ENCODE assay signal across 22 cellular contexts in the genomic region with DNA sequence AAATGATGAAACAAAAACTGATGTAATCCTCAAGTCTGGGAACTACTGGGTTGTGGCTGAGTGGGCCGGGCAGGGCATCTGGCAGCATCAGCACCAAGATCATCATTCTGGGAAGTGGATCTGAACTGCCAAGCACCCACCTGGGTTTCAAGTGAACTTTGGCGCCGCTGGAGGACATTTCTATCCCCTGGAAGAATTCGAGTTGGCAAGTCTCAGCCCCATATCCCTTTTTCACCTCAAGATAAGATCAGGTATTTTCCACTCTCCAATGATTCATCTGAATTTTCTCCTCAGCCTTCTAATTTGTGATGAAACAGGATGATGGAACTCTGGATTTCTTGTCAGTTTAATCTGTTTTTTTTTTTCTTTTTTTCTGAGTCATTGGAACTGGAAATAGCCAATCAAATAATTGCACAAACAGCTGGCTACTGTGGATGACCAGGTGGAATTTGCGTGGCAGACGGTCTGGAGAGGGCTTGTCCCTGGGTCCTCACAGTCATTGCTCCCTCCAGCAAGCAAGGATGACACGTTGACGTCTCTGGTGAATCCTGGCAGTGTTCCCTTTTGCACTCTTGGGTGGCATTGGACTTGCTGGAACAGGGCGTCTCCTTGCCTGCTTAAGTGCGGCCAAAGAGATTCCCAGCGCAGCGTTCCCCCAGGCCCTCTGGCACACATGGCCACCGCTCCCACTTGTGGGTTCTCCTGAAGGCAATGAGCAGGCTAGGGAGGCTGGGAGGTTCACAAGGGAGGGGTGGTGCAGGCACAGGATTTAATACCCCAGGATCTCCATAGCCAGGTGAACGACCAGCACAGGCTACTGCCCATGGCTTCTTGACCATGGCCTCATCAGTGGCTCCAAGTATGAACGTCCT.
DNase-seq lines count a peak whose midpoint lies in the region; ATAC-seq and TF ChIP-seq lines count a peak whose summit lies in the region.
"Had no signal": no experiment of that assay in that cellular context is flagged by ENCODE, and none has a peak within 500 bp of the region (broad histone marks: within the 10 kb centered on the region; RNA-seq: fewer than 3 reads in every experiment).

No MANE protein-coding gene starts in this region.

- 0 out of 2 replicates have a peak overlapping the region, but pooled peaks have one; percentile 19 for H2AK5ac ChIP-seq in IMR-90 (ENCODE audit: low read depth, low read length)

- H3K27ac Mint-ChIP-seq in Caco-2 (ENCODE audit: unreplicated experiment) (peak overlapping the region; percentile 48), nephron progenitor cell (peak overlapping the region; percentile 17)
- no peak overlapping the region for H3K27ac Mint-ChIP-seq in activated naive CD4-positive, alpha-beta T cell treated with anti-CD3 and anti-CD28 coated beads, Interleukin-2, amount 10 ng/mL, durations not matched to agents 7 days and 5 days
- H3K27ac Mint-ChIP-seq in activated CD4-positive, alpha-beta memory T cell treated with anti-CD3 and anti-CD28 coated beads for 36 hours = no peak overlapping the region
- H3K27ac Mint-ChIP-seq: activated naive CD8-positive, alpha-beta T cell treated with anti-CD3 and anti-CD28 coated beads for 36 hours had no signal

- H3K27me3 Mint-ChIP-seq in Caco-2 (ENCODE audit: insufficient read depth, unreplicated experiment) = no peaks in the 10 kb centered on the region
- H3K27me3 Mint-ChIP-seq in nephron progenitor cell (ENCODE audit: low read depth, poor library complexity) = no peaks in the 10 kb centered on the region
- H3K27me3 Mint-ChIP-seq in activated naive CD4-positive, alpha-beta T cell treated with anti-CD3 and anti-CD28 coated beads, Interleukin-2, amount 10 ng/mL, durations not matched to agents 7 days and 5 days = no peaks in the 10 kb centered on the region
- no peaks in the 10 kb centered on the region for H3K27me3 Mint-ChIP-seq in activated CD4-positive, alpha-beta memory T cell treated with anti-CD3 and anti-CD28 coated beads for 36 hours
- H3K27me3 Mint-ChIP-seq: activated naive CD8-positive, alpha-beta T cell treated with anti-CD3 and anti-CD28 coated beads for 36 hours had no signal

- CTCF ChIA-PET in Caco-2 (lab: Charles Lee) = interaction anchor here (0.6 to 1.7 kb wide), 3 partner anchors 7 to 397 kb away, joined by 3 to 12 read pairs (median 6); no protein-coding TSS in a partner anchor
- CTCF ChIA-PET in IMR-90 (lab: Yijun Ruan, JAX) = no interaction called here
- CTCF ChIA-PET in activated naive CD4-positive, alpha-beta T cell treated with anti-CD3 and anti-CD28 coated beads, Interleukin-2, amount 10 ng/mL, durations not matched to agents 7 days and 5 days (lab: Charles Lee) = no interaction called here
- CTCF ChIA-PET in activated CD4-positive, alpha-beta memory T cell treated with anti-CD3 and anti-CD28 coated beads for 36 hours (lab: Charles Lee) = interaction anchor here (6.5 kb wide), 1 partner anchor 6 kb away, joined by 52 read pairs; no protein-coding TSS in a partner anchor

- no peak overlapping the region for H4K5ac ChIP-seq in IMR-90 (ENCODE audit: low read depth, low read length)

- no peak overlapping the region for H2AK9ac ChIP-seq in IMR-90 (replicated peaks; ENCODE audit: low read depth, low read length, poor library complexity)

- WGBS in IMR-90 (ENCODE audit: extremely low coverage in 2 of 2, insufficient read length in 1 of 2), 2 experiments = 72% methylated on average over 8 of the region's 15 CpGs; no CpG with 5 or more reads in 1 of the 2 experiments
- WGBS in esophagus, 2 donors = 54 to 63% methylated on average over 15 of the region's 15 CpGs

- H3K9me3 ChIP-seq in Caco-2 = no peaks in the 10 kb centered on the region
- H3K9me3 ChIP-seq in IMR-90 (ENCODE audit: control insufficient read depth, insufficient read depth, low read length) = no peaks in the 10 kb centered on the region
- H3K9me3 ChIP-seq in esophagus (ENCODE audit: control insufficient read depth in 2 of 2, insufficient read depth in 1 of 2, low read depth in 1 of 2, low read length in 1 of 2) = peaks cover 0 to 3% of the 10 kb centered on the region in 2 donors
- H3K9me3 ChIP-seq: breast epithelium, testis had no signal

- no peak overlapping the region for H4K8ac ChIP-seq in IMR-90 (ENCODE audit: low read depth in 2 of 2, low read length in 2 of 2)

- H3K4me3 ChIP-seq in Caco-2 (ENCODE audit: low read depth, low read length) = no peak overlapping the region
- H3K4me3 ChIP-seq in IMR-90 (ENCODE audit: insufficient read depth, low read depth, low read length) = no peak overlapping the region
- no peak overlapping the region for H3K4me3 ChIP-seq in esophagus (ENCODE audit: low read depth in 1 of 2, low read length in 2 of 2)
- H3K4me3 ChIP-seq: breast epithelium, dorsolateral prefrontal cortex, PC-9, testis had no signal

- in situ Hi-C loops in IMR-90 (cut with MboI; ENCODE audit: low sequenced_read_pairs) = loop anchor here (10.0 to 25.0 kb wide), 3 partner anchors 118 to 398 kb away; a partner anchor contains a TSS

- TF ChIP-seq RAD21 in IMR-90 (IDR thresholded peaks at IDR 0.05; ENCODE audit: low read length) = no peak

- H3K4me1 Mint-ChIP-seq in Caco-2 (ENCODE audit: low read depth, unreplicated experiment) = peaks cover 6% of the 10 kb centered on the region
- H3K4me1 Mint-ChIP-seq in nephron progenitor cell = peaks cover 3% of the 10 kb centered on the region
- H3K4me1 Mint-ChIP-seq in activated naive CD4-positive, alpha-beta T cell treated with anti-CD3 and anti-CD28 coated beads, Interleukin-2, amount 10 ng/mL, durations not matched to agents 7 days and 5 days = no peaks in the 10 kb centered on the region
- H3K4me1 Mint-ChIP-seq in activated CD4-positive, alpha-beta memory T cell treated with anti-CD3 and anti-CD28 coated beads for 36 hours (ENCODE audit: low read depth) = no peaks in the 10 kb centered on the region
- H3K4me1 Mint-ChIP-seq: activated naive CD8-positive, alpha-beta T cell treated with anti-CD3 and anti-CD28 coated beads for 36 hours had no signal

- no peak for TF ChIP-seq POLR2A in IMR-90 (IDR thresholded peaks at IDR 0.05; ENCODE audit: low read depth, low read length)

- H3K27ac ChIP-seq in IMR-90 (ENCODE audit: insufficient read depth, low read length) (no peak overlapping the region), esophagus (ENCODE audit: low read depth in 2 of 2, low read length in 1 of 2) (peak overlapping the region; percentile 62 to 75)
- H3K27ac ChIP-seq: dorsolateral prefrontal cortex, PC-9, testis had no signal

- no peaks in the 10 kb centered on the region for H3K27me3 ChIP-seq in Caco-2 (replicated peaks; ENCODE audit: control insufficient read depth, insufficient read depth, low read length)
- H3K27me3 ChIP-seq in IMR-90 (ENCODE audit: control insufficient read depth, insufficient read depth, low read length) = no peaks in the 10 kb centered on the region
- H3K27me3 ChIP-seq in esophagus (ENCODE audit: control insufficient read depth in 1 of 2, insufficient read depth in 2 of 2, low read length in 2 of 2) = no peaks in the 10 kb centered on the region
- H3K27me3 ChIP-seq: breast epithelium, dorsolateral prefrontal cortex, testis had no signal

- H3K79me1 ChIP-seq in IMR-90 (ENCODE audit: low read depth in 1 of 2, low read length in 2 of 2) = peaks cover 5 to 8% of the 10 kb centered on the region in 2 experiments

- intact Hi-C loops in Caco-2 (cut with micrococcal nuclease; ENCODE audit: unreplicated experiment) = no loop called here
- intact Hi-C loops in IMR-90 (cut with micrococcal nuclease) = no loop called here
- intact Hi-C loops in activated CD4-positive, alpha-beta memory T cell treated with anti-CD3 and anti-CD28 coated beads for 36 hours (cut with micrococcal nuclease) = no loop called here

- H3K36me3 Mint-ChIP-seq in Caco-2 (ENCODE audit: insufficient read depth, unreplicated experiment) = peaks cover 31% of the 10 kb centered on the region
- H3K36me3 Mint-ChIP-seq in nephron progenitor cell (ENCODE audit: low read depth) = peaks cover 40% of the 10 kb centered on the region
- peaks cover 9% of the 10 kb centered on the region for H3K36me3 Mint-ChIP-seq in activated naive CD4-positive, alpha-beta T cell treated with anti-CD3 and anti-CD28 coated beads, Interleukin-2, amount 10 ng/mL, durations not matched to agents 7 days and 5 days
- H3K36me3 Mint-ChIP-seq in activated CD4-positive, alpha-beta memory T cell treated with anti-CD3 and anti-CD28 coated beads for 36 hours = peaks cover 7% of the 10 kb centered on the region

- H3K36me3 ChIP-seq in Caco-2 (ENCODE audit: control insufficient read depth, insufficient read depth, low read length) = peaks cover 8% of the 10 kb centered on the region
- H3K36me3 ChIP-seq in IMR-90 (ENCODE audit: control insufficient read depth, insufficient read depth, low read length) = peaks cover 27% of the 10 kb centered on the region
- H3K36me3 ChIP-seq in esophagus (ENCODE audit: control insufficient read depth in 2 of 2, insufficient read depth in 2 of 2, low read length in 1 of 2) = peaks cover 8 to 33% of the 10 kb centered on the region in 2 donors
- H3K36me3 ChIP-seq: breast epithelium had no signal

- no peak for ATAC-seq in IMR-90 (ENCODE audit: low read depth)
- no peak for ATAC-seq in HG03175 (IDR thresholded peaks at IDR 0.05; ENCODE audit: unreplicated experiment)
- no peak for ATAC-seq in HG03108 (IDR thresholded peaks at IDR 0.05; ENCODE audit: unreplicated experiment)
- ATAC-seq: left colon had no signal

- H3K9ac ChIP-seq in IMR-90 (ENCODE audit: low read depth, low read length) = no peak overlapping the region

- H3K14ac ChIP-seq in IMR-90 (replicated peaks; ENCODE audit: low read depth, low read length) = no peak overlapping the region

- dilution Hi-C loops in IMR-90 (cut with HindIII; ENCODE audit: low sequenced_read_pairs, unreplicated experiment) = no loop called here

- H3K4me1 ChIP-seq in Caco-2 (no peaks in the 10 kb centered on the region; the same call in 1 of the 2 replicates), IMR-90 (ENCODE audit: control insufficient read depth, insufficient read depth, low read length) (peaks cover 6% of the 10 kb centered on the region), esophagus (ENCODE audit: control insufficient read depth in 2 of 2, insufficient read depth in 2 of 2, low read length in 1 of 2) (peaks cover 6 to 7% of the 10 kb centered on the region in 2 donors)
- H3K4me1 ChIP-seq: breast epithelium, testis had no signal

- BruUV-seq in Caco-2 (replicated peaks; lab: Mats Ljungman, UMichigan) (no TSS peak), IMR-90 (replicated peaks; lab: Mats Ljungman, UMichigan) (no TSS peak)

- POLR2A ChIA-PET in Caco-2 (lab: Charles Lee) (interaction anchor here (0.6 kb wide), 1 partner anchor 408 kb away, joined by 3 read pairs; no protein-coding TSS in a partner anchor), IMR-90 (lab: Charles Lee; ENCODE audit: unreplicated experiment) (no interaction called here)
- POLR2A ChIA-PET in activated CD4-positive, alpha-beta memory T cell treated with anti-CD3 and anti-CD28 coated beads for 36 hours (lab: Charles Lee) = interaction anchor here (1.2 kb wide), 1 partner anchor 114 kb away, joined by 3 read pairs; no protein-coding TSS in a partner anchor

- H2BK120ac ChIP-seq in IMR-90 (ENCODE audit: low read depth, low read length) = no peak overlapping the region

- H3K23ac ChIP-seq in IMR-90 (ENCODE audit: low read depth, low read length) = no peak overlapping the region

- no peak overlapping the region for H3K56ac ChIP-seq in IMR-90 (ENCODE audit: extremely low read depth, insufficient read depth, low read length)

- no peak overlapping the region; the same call in 1 of the 2 replicates for H4K91ac ChIP-seq in IMR-90 (ENCODE audit: insufficient read depth, low read depth, low read length)

- no peaks in the 10 kb centered on the region for H4K20me1 ChIP-seq in IMR-90 (ENCODE audit: insufficient read depth, low read length)

- H3K4me2 ChIP-seq in IMR-90 (ENCODE audit: low read depth, low read length) = no peak overlapping the region
- H3K4me2 ChIP-seq: PC-9 had no signal

- peak overlapping the region; percentile 26; the same call in 1 of the 2 replicates for H3K4ac ChIP-seq in IMR-90 (ENCODE audit: low read depth, low read length)

- DNase-seq in Caco-2 = peak in 1 of 2 experiments; percentile 49
- peak; percentile 50 for DNase-seq in IMR-90
- DNase-seq in nephron progenitor cell = no peak
- no peak for DNase-seq in activated naive CD4-positive, alpha-beta T cell treated with anti-CD3 and anti-CD28 coated beads, Interleukin-2, amount 10 ng/mL, durations not matched to agents 7 days and 5 days
- no peak for DNase-seq in activated CD4-positive, alpha-beta memory T cell treated with anti-CD3 and anti-CD28 coated beads for 36 hours
- DNase-seq: activated CD4-positive, alpha-beta T cell treated with anti-CD3 and anti-CD28 coated beads for 48 hours; activated naive CD8-positive, alpha-beta T cell treated with anti-CD3 and anti-CD28 coated beads for 36 hours; dorsolateral prefrontal cortex; GF-D8; KBM-7; left colon; NCI-H1092; NCI-H2081; NCI-H526 treated with DMSO at 0.1 percent for 48 hours; nucleus accumbens; stimulated activated CD4-positive, alpha-beta T cell treated with anti-CD3 and anti-CD28 coated beads, Interleukin-2, amount 100 ng/mL, for 48 hours; testis had no signal

- no peak overlapping the region for H2BK15ac ChIP-seq in IMR-90 (ENCODE audit: low read depth, low read length)

- peak overlapping the region; percentile 26 for H2AFZ ChIP-seq in IMR-90 (replicated peaks; ENCODE audit: low read length, poor library complexity)
- H2AFZ ChIP-seq: PC-9 had no signal

- H3K4me3 Mint-ChIP-seq in Caco-2 (ENCODE audit: unreplicated experiment) (no peak overlapping the region), nephron progenitor cell (no peak overlapping the region)
- no peak overlapping the region for H3K4me3 Mint-ChIP-seq in activated naive CD4-positive, alpha-beta T cell treated with anti-CD3 and anti-CD28 coated beads, Interleukin-2, amount 10 ng/mL, durations not matched to agents 7 days and 5 days
- H3K4me3 Mint-ChIP-seq in activated CD4-positive, alpha-beta memory T cell treated with anti-CD3 and anti-CD28 coated beads for 36 hours = no peak overlapping the region
- H3K4me3 Mint-ChIP-seq: activated naive CD8-positive, alpha-beta T cell treated with anti-CD3 and anti-CD28 coated beads for 36 hours had no signal

- no peak overlapping the region for H2BK5ac ChIP-seq in IMR-90 (ENCODE audit: low read depth, low read length, poor library complexity, severe bottlenecking)

- H3K9me3 Mint-ChIP-seq in Caco-2 (ENCODE audit: unreplicated experiment) (no peaks in the 10 kb centered on the region), nephron progenitor cell (no peaks in the 10 kb centered on the region)
- H3K9me3 Mint-ChIP-seq in activated naive CD4-positive, alpha-beta T cell treated with anti-CD3 and anti-CD28 coated beads, Interleukin-2, amount 10 ng/mL, durations not matched to agents 7 days and 5 days = no peaks in the 10 kb centered on the region
- H3K9me3 Mint-ChIP-seq in activated CD4-positive, alpha-beta memory T cell treated with anti-CD3 and anti-CD28 coated beads for 36 hours = no peaks in the 10 kb centered on the region
- H3K9me3 Mint-ChIP-seq: activated naive CD8-positive, alpha-beta T cell treated with anti-CD3 and anti-CD28 coated beads for 36 hours had no signal

- H3K9me1 ChIP-seq in IMR-90 (ENCODE audit: insufficient read depth, low read length) = peaks cover 15% of the 10 kb centered on the region

- TF ChIP-seq CTCF in Caco-2 (IDR thresholded peaks at IDR 0.05; ENCODE audit: insufficient read depth in 1 of 2, low read depth in 1 of 2, low read length in 1 of 2, severe bottlenecking in 1 of 2, unreplicated experiment in 1 of 2) (no peak), IMR-90 (conservative IDR thresholded peaks at IDR 0.05; ENCODE audit: low read depth, low read length) (no peak), nephron progenitor cell (IDR thresholded peaks at IDR 0.05) (no peak)

- no peak overlapping the region for H3K18ac ChIP-seq in IMR-90 (ENCODE audit: low read depth, low read length)

- no peak overlapping the region for H2BK20ac ChIP-seq in IMR-90 (ENCODE audit: low read depth, low read length)

Comparison
In these comparisons a context has a peak if more than half of its experiments do, and no peak if none do; other contexts are left out.
1. H3K27ac Mint-ChIP-seq: peak in Caco-2 (single experiment) and nephron progenitor cell (single experiment); none in activated naive CD4-positive, alpha-beta T cell treated with anti-CD3 and anti-CD28 coated beads, Interleukin-2, amount 10 ng/mL, durations not matched to agents 7 days and 5 days (single experiment) and activated CD4-positive, alpha-beta memory T cell treated with anti-CD3 and anti-CD28 coated beads for 36 hours (single experiment).
2. CTCF ChIA-PET loops: an anchor here in Caco-2 (0.6 to 1.7 kb wide) and activated CD4-positive, alpha-beta memory T cell treated with anti-CD3 and anti-CD28 coated beads for 36 hours (6.5 kb wide); none called in IMR-90 and activated naive CD4-positive, alpha-beta T cell treated with anti-CD3 and anti-CD28 coated beads, Interleukin-2, amount 10 ng/mL, durations not matched to agents 7 days and 5 days.